Comparison of ENCODE assay signal across 17 cellular contexts in the genomic region with DNA sequence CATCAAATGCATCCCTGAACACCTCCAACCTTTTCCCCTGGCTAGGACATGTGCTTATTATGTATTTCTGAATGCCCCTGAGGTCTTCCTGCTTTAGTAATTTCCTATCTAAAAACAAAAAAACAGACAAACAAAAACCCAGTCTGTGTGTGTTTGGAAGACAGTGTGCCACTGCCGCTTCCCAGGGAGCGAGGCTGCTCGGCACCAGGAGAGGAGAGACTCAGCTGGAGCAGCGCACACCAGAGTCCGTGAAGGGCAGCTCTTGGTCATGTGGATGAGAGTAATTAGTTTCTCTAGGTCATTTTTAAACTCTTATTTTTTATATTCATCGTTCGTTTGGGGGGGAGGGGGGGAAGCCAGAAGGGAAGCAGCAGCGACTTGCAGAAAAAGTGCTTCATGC. TPM values are rescaled to one million over a fixed set of nuclear protein-coding genes. Genes with fewer than 3 reads are reported as not detected.
DNase-seq lines count a peak whose midpoint lies in the region; ATAC-seq and TF ChIP-seq lines count a peak whose summit lies in the region.
"Had no signal": no experiment of that assay in that cellular context is flagged by ENCODE, and none has a peak within 500 bp of the region (broad histone marks: within the 10 kb centered on the region; RNA-seq: fewer than 3 reads in every experiment).

No MANE protein-coding gene starts in this region.

- TF ChIP-seq CTCF in SK-N-SH (IDR thresholded peaks at IDR 0.05), result no peak
- TF ChIP-seq CTCF in osteoblast (IDR thresholded peaks at IDR 0.05; ENCODE audit: extremely low read depth, low read depth, low read length), result no peak
- no peak for TF ChIP-seq CTCF in RWPE1 (conservative IDR thresholded peaks at IDR 0.05; ENCODE audit: low read depth)

- H3K9ac ChIP-seq in GM23248 (no peak overlapping the region), SK-N-SH (peak overlapping the region; percentile 64; the same call in 1 of the 2 replicates)

- H2AFZ ChIP-seq in GM23248 (no peak overlapping the region), SK-N-SH (ENCODE audit: low read depth) (no peak overlapping the region), osteoblast (ENCODE audit: low read length) (no peak overlapping the region)

- in situ Hi-C loops in GM23248 (cut with MboI), result loop anchor here (25.0 kb wide), 2 partner anchors 599 to 774 kb away; a partner anchor contains a TSS

- ATAC-seq in HG02759 (IDR thresholded peaks at IDR 0.05; ENCODE audit: unreplicated experiment) (no peak), HG02678 (IDR thresholded peaks at IDR 0.05; ENCODE audit: unreplicated experiment) (no peak)
- ATAC-seq: Right ventricle myocardium inferior had no signal

- POLR2A ChIA-PET in SK-N-SH (lab: Yijun Ruan, JAX) (no interaction called here), RWPE1 (lab: Yijun Ruan, JAX; ENCODE audit: low non-redundant PET) (no interaction called here)

- TF ChIP-seq EP300 in SK-N-SH (IDR thresholded peaks at IDR 0.05; ENCODE audit: borderline replicate concordance in 1 of 2, low read depth in 1 of 2, low read length in 1 of 2), result no peak

- H3K4me1 ChIP-seq in GM23248 (ENCODE audit: insufficient read depth) (peaks cover 14% of the 10 kb centered on the region), SK-N-SH (ENCODE audit: control insufficient read depth in 1 of 2, insufficient read depth in 2 of 2, low read depth in 1 of 2, low read length in 1 of 2) (peaks cover 12 to 15% of the 10 kb centered on the region in 2 experiments; a peak in 3 of 4 replicates), osteoblast (ENCODE audit: insufficient read depth, low read length) (peaks cover 15% of the 10 kb centered on the region)

- H3K4me2 ChIP-seq in GM23248 (ENCODE audit: unreplicated experiment), result peak overlapping the region; percentile 89
- peak overlapping the region; percentile 79 for H3K4me2 ChIP-seq in SK-N-SH
- peak overlapping the region; percentile 94 for H3K4me2 ChIP-seq in osteoblast (ENCODE audit: insufficient read depth, low read length)

- H3F3A ChIP-seq in GM23248 (ENCODE audit: insufficient read depth) (peaks cover 24% of the 10 kb centered on the region), SK-N-SH (replicated peaks; ENCODE audit: insufficient read depth) (peaks cover 18% of the 10 kb centered on the region)

- peak overlapping the region; percentile 73; the same call in 1 of the 2 replicates for H3K4me3 ChIP-seq in GM23248
- peak overlapping the region in 1 of 2 experiments; percentile 67; a peak in 2 of 4 replicates for H3K4me3 ChIP-seq in SK-N-SH (ENCODE audit: low read depth in 2 of 2, low read length in 1 of 2)
- no peak overlapping the region for H3K4me3 ChIP-seq in osteoblast (ENCODE audit: insufficient read depth, low read length)
- H3K4me3 ChIP-seq: BLaER1 had no signal

- no peak for TF ChIP-seq RAD21 in SK-N-SH (IDR thresholded peaks at IDR 0.05; ENCODE audit: low read length)

- H3K9me3 ChIP-seq in GM23248 (ENCODE audit: low read depth) (no peaks in the 10 kb centered on the region), SK-N-SH (no peaks in the 10 kb centered on the region), osteoblast (ENCODE audit: low read depth, low read length) (no peaks in the 10 kb centered on the region)
- H3K9me3 ChIP-seq: BLaER1 had no signal

- H3K9me2 ChIP-seq in GM23248 (ENCODE audit: insufficient read depth) (no peaks in the 10 kb centered on the region), SK-N-SH (no peaks in the 10 kb centered on the region)

- H3K79me2 ChIP-seq in GM23248 (ENCODE audit: insufficient read depth) (no peaks in the 10 kb centered on the region), SK-N-SH (ENCODE audit: insufficient read depth) (no peaks in the 10 kb centered on the region), osteoblast (ENCODE audit: insufficient read depth, low read length) (no peaks in the 10 kb centered on the region)

- DNase-seq in GM23248 (no peak), SK-N-SH (no peak), dermis blood vessel endothelial cell (peak; percentile 26), osteoblast (ENCODE audit: insufficient read length, low spot score, missing footprints) (no peak), RWPE1 (ENCODE audit: low spot score) (no peak), NCI-H2227 treated with DMSO at 0.1 percent for 48 hours (lab: John Stamatoyannopoulos, UW) (no peak)
- DNase-seq: CD8-positive, alpha-beta memory T cell; MV-4-11; NCI-H1436; NCI-H2081; NCI-H345; NCI-H69 had no signal

- 73 to 78% methylated on average over 8 of the region's 8 CpGs for WGBS in GM23248 (ENCODE audit: low coverage in 1 of 2, low lambda C conversion rate in 2 of 2, missing lambda C conversion rate in 2 of 2), 2 experiments
- 62% methylated on average over 8 of the region's 8 CpGs for WGBS in SK-N-SH (ENCODE audit: low lambda C conversion rate)

- 0 out of 2 replicates have a peak, but pooled peaks cover 4% of the 10 kb centered on the region for H3K27me3 ChIP-seq in GM23248 (replicated peaks; ENCODE audit: insufficient read depth)
- H3K27me3 ChIP-seq in SK-N-SH (ENCODE audit: insufficient read depth), result no peaks in the 10 kb centered on the region
- no peaks in the 10 kb centered on the region for H3K27me3 ChIP-seq in osteoblast (ENCODE audit: insufficient read depth, low read length)
- H3K27me3 ChIP-seq: BLaER1 had no signal

- H3K36me3 ChIP-seq in GM23248 (ENCODE audit: low read depth), result peaks cover 22% of the 10 kb centered on the region; the same call in 1 of the 2 replicates
- H3K36me3 ChIP-seq in SK-N-SH (replicated peaks in 1 of 2; ENCODE audit: control insufficient read depth in 1 of 2, insufficient read depth in 2 of 2, low read length in 1 of 2), result peaks cover 14 to 26% of the 10 kb centered on the region in 2 experiments
- H3K36me3 ChIP-seq in osteoblast (ENCODE audit: insufficient read depth, low read length), result peaks cover 27% of the 10 kb centered on the region

- H4K20me1 ChIP-seq in GM23248 (ENCODE audit: insufficient read depth), result no peaks in the 10 kb centered on the region
- H4K20me1 ChIP-seq in SK-N-SH (ENCODE audit: insufficient read depth), result no peaks in the 10 kb centered on the region
- peaks cover 12% of the 10 kb centered on the region for H4K20me1 ChIP-seq in osteoblast (ENCODE audit: insufficient read depth, low read length)
- H4K20me1 ChIP-seq: BLaER1 had no signal

- CTCF ChIA-PET in SK-N-SH (lab: Yijun Ruan, JAX), result interaction anchor here (0.7 to 6.9 kb wide), 9 partner anchors 10 to 1217 kb away, joined by 3 to 87 read pairs (median 4); a partner anchor contains a TSS
- CTCF ChIA-PET in RWPE1 (lab: Yijun Ruan, JAX), result interaction anchor here (0.6 to 1.6 kb wide), 5 partner anchors 10 to 602 kb away, joined by 3 to 7 read pairs (median 3); no protein-coding TSS in a partner anchor

- H3K27ac ChIP-seq in GM23248 (peak overlapping the region; percentile 73), SK-N-SH (ENCODE audit: low read depth in 2 of 2, low read length in 1 of 2) (peak overlapping the region; percentile 12 to 92; a peak in 3 of 4 replicates), osteoblast (ENCODE audit: low read depth, low read length) (peak overlapping the region; percentile 85), RWPE1 (no peak overlapping the region)
- H3K27ac ChIP-seq: BLaER1 had no signal

TF ChIP-seq in SK-N-SH, 30 proteins besides CTCF, POLR2A, EP300 and RAD21 (continues in another document):
- TF ChIP-seq RFX5 (IDR thresholded peaks at IDR 0.05; ENCODE audit: low read length), result no peak
- TF ChIP-seq TAF1 (IDR thresholded peaks at IDR 0.05; ENCODE audit: borderline replicate concordance, low read depth, low read length), result no peak
- TF ChIP-seq MEF2A (IDR thresholded peaks at IDR 0.05; ENCODE audit: borderline replicate concordance, low read depth), result no peak
- TF ChIP-seq EZH2phosphoT487 (IDR thresholded peaks at IDR 0.05; ENCODE audit: borderline replicate concordance, low read depth), result no peak
- TF ChIP-seq YY1 (IDR thresholded peaks at IDR 0.05; ENCODE audit: low read depth), result no peak
- TF ChIP-seq, protein P1, sequence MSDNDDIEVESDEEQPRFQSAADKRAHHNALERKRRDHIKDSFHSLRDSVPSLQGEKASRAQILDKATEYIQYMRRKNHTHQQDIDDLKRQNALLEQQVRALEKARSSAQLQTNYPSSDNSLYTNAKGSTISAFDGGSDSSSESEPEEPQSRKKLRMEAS (IDR thresholded peaks at IDR 0.05; ENCODE audit: low read depth), result no peak
- TF ChIP-seq FOSL2 (IDR thresholded peaks at IDR 0.05; ENCODE audit: borderline replicate concordance, low read depth), result no peak
- no peak for TF ChIP-seq RCOR1 (IDR thresholded peaks at IDR 0.05; ENCODE audit: low read length)
- TF ChIP-seq FOXM1 (IDR thresholded peaks at IDR 0.05; ENCODE audit: low read depth), result no peak
- TF ChIP-seq, protein P2, sequence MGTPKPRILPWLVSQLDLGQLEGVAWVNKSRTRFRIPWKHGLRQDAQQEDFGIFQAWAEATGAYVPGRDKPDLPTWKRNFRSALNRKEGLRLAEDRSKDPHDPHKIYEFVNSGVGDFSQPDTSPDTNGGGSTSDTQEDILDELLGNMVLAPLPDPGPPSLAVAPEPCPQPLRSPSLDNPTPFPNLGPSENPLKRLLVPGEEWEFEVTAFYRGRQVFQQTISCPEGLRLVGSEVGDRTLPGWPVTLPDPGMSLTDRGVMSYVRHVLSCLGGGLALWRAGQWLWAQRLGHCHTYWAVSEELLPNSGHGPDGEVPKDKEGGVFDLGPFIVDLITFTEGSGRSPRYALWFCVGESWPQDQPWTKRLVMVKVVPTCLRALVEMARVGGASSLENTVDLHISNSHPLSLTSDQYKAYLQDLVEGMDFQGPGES (IDR thresholded peaks at IDR 0.05; ENCODE audit: low read depth, low read length), result no peak
- no peak for TF ChIP-seq NFIC (IDR thresholded peaks at IDR 0.05; ENCODE audit: borderline replicate concordance)
- no peak for TF ChIP-seq TCF12 (IDR thresholded peaks at IDR 0.05)

RNA-seq across cellular contexts. Expression of a gene that starts 10.0 kb away (rescaled TPM):
- not detected in 2 replicates for total RNA-seq in GM23248 (2014; rRNA removed; shearing (Covaris generic))
- polyA plus RNA-seq in GM23248 (2016; fragmentation: Nextera tagmentation; extraction: Ambion mirVana) (not detected in 2 replicates), SK-N-SH (2012; rRNA removed) (not detected in 2 replicates)
- not detected in 2 replicates for polyA plus RNA-seq in SK-N-SH (2012; cell fraction: cytosol; rRNA removed)
- 0.06 TPM in 1 of 2 replicates, not detected in the other for polyA plus RNA-seq in SK-N-SH (2012; cell fraction: nucleus; rRNA removed)
- total RNA-seq in dermis blood vessel endothelial cell (0.09 TPM in 1 of 2 replicates, not detected in the other), osteoblast (not detected in 2 replicates)
- total RNA-seq: CD8-positive, alpha-beta memory T cell; HT1080; Right ventricle myocardium inferior had no signal
- polyA plus RNA-seq: CD8-positive, alpha-beta memory T cell had no signal
